ENCODE assay signal across 14 cellular contexts in the genomic region with DNA sequence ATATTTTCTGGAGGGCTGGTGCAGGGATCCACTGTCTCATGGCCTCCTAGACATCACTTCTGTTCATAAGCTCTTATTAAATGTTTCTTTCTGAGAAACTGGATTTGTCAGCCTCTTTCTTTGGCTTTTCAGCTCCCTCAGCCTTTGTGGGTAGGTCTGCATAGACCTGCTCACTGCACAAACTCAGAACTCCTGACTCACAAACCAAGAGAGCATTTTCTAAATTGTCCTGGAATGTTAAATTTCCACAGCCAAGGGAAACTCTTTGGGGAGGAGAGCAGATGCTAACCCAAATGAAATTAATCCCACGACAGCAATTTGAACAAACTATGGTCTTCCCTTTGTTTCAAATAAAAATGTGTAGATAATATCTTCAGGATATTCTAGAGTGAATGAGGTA. TPM values are rescaled to one million over a fixed set of nuclear protein-coding genes. Genes with fewer than 3 reads are reported as not detected.
DNase-seq lines count a peak whose midpoint lies in the region; ATAC-seq and TF ChIP-seq lines count a peak whose summit lies in the region.
"Had no signal": no experiment of that assay in that cellular context is flagged by ENCODE, and none has a peak within 500 bp of the region (broad histone marks: within the 10 kb centered on the region; RNA-seq: fewer than 3 reads in every experiment).

No MANE protein-coding gene starts in this region.

- H3K4me1 Mint-ChIP-seq in activated CD4-positive, alpha-beta T cell treated with anti-CD3 and anti-CD28 coated beads for 36 hours: peaks cover 55% of the 10 kb centered on the region
- peaks cover 50% of the 10 kb centered on the region for H3K4me1 Mint-ChIP-seq in activated CD8-positive, alpha-beta T cell treated with anti-CD3 and anti-CD28 coated beads for 36 hours (ENCODE audit: low read depth)
- H3K4me1 Mint-ChIP-seq in stimulated activated naive B cell treated with anti-CD40 and anti-IgM and Interleukin-4, amounts not matched to agents 10 μg/mL and 1 μg/mL and 100 μg/mL, for 72 hours: peaks cover 13 to 31% of the 10 kb centered on the region in 2 donors

- H3K27me3 Mint-ChIP-seq in activated CD4-positive, alpha-beta T cell treated with anti-CD3 and anti-CD28 coated beads for 36 hours: no peaks in the 10 kb centered on the region
- H3K27me3 Mint-ChIP-seq in activated CD8-positive, alpha-beta T cell treated with anti-CD3 and anti-CD28 coated beads for 36 hours: no peaks in the 10 kb centered on the region
- H3K27me3 Mint-ChIP-seq in stimulated activated naive B cell treated with anti-CD40 and anti-IgM and Interleukin-4, amounts not matched to agents 10 μg/mL and 1 μg/mL and 100 μg/mL, for 72 hours: no peaks in the 10 kb centered on the region

- H3K4me3 Mint-ChIP-seq in activated CD4-positive, alpha-beta T cell treated with anti-CD3 and anti-CD28 coated beads for 36 hours: peak overlapping the region; percentile 37
- H3K4me3 Mint-ChIP-seq in activated CD8-positive, alpha-beta T cell treated with anti-CD3 and anti-CD28 coated beads for 36 hours: peak overlapping the region; percentile 16
- no peak overlapping the region for H3K4me3 Mint-ChIP-seq in stimulated activated naive B cell treated with anti-CD40 and anti-IgM and Interleukin-4, amounts not matched to agents 10 μg/mL and 1 μg/mL and 100 μg/mL, for 72 hours

- POLR2A ChIA-PET in activated CD4-positive, alpha-beta T cell treated with anti-CD3 and anti-CD28 coated beads for 36 hours (lab: Charles Lee): interaction anchor here (0.6 to 2.4 kb wide), 4 partner anchors 19 to 36 kb away, joined by 3 to 15 read pairs (median 5); partner anchors contain the start of gene CERS5
- POLR2A ChIA-PET in activated CD8-positive, alpha-beta T cell treated with anti-CD3 and anti-CD28 coated beads for 36 hours (lab: Charles Lee): interaction anchor here (1.3 to 3.1 kb wide), 4 partner anchors 20 to 97 kb away, joined by 4 to 11 read pairs (median 8); partner anchors contain the start of genes CERS5 and LIMA1

- no peak for DNase-seq in activated CD4-positive, alpha-beta T cell treated with anti-CD3 and anti-CD28 coated beads for 36 hours
- DNase-seq in activated CD4-positive, alpha-beta T cell treated with anti-CD3 and anti-CD28 coated beads for 48 hours: no peak
- no peak for DNase-seq in activated CD8-positive, alpha-beta T cell treated with anti-CD3 and anti-CD28 coated beads for 36 hours
- DNase-seq in fibroblast of gingiva (ENCODE audit: low read depth): peak; percentile 62
- DNase-seq in stimulated activated naive B cell treated with anti-CD40 and anti-IgM and Interleukin-4, amounts not matched to agents 10 μg/mL and 1 μg/mL and 100 μg/mL, for 72 hours: no peak
- DNase-seq: central memory CD4-positive, alpha-beta T cell; DMS79 treated with DMSO at 0.1 percent for 48 hours; pancreas; uterus had no signal

- CTCF ChIA-PET in activated CD4-positive, alpha-beta T cell treated with anti-CD3 and anti-CD28 coated beads for 36 hours (lab: Charles Lee): interaction anchor here (1.2 to 4.8 kb wide), 4 partner anchors 11 to 75 kb away, joined by 3 to 38 read pairs (median 6); partner anchors contain the start of genes CERS5 and COX14
- CTCF ChIA-PET in activated CD8-positive, alpha-beta T cell treated with anti-CD3 and anti-CD28 coated beads for 36 hours (lab: Charles Lee): interaction anchor here (0.6 to 4.5 kb wide), 8 partner anchors 10 to 128 kb away, joined by 3 to 26 read pairs (median 6); partner anchors contain the start of gene COX14

- intact Hi-C loops in activated CD4-positive, alpha-beta T cell treated with anti-CD3 and anti-CD28 coated beads for 36 hours (cut with DNase I, micrococcal nuclease): loop anchor here (1.0 to 10.0 kb wide), 9 partner anchors 19 to 128 kb away; partner anchors contain the start of gene CERS5 (in 2 of the 2)
- intact Hi-C loops in activated CD8-positive, alpha-beta T cell treated with anti-CD3 and anti-CD28 coated beads for 36 hours (cut with micrococcal nuclease): loop anchor here (10.0 kb wide), 1 partner anchor 128 kb away; no protein-coding TSS in a partner anchor

- no peaks in the 10 kb centered on the region for H3K9me3 Mint-ChIP-seq in activated CD4-positive, alpha-beta T cell treated with anti-CD3 and anti-CD28 coated beads for 36 hours (ENCODE audit: low read depth)
- no peaks in the 10 kb centered on the region for H3K9me3 Mint-ChIP-seq in activated CD8-positive, alpha-beta T cell treated with anti-CD3 and anti-CD28 coated beads for 36 hours
- no peaks in the 10 kb centered on the region for H3K9me3 Mint-ChIP-seq in stimulated activated naive B cell treated with anti-CD40 and anti-IgM and Interleukin-4, amounts not matched to agents 10 μg/mL and 1 μg/mL and 100 μg/mL, for 72 hours

- no peak for TF ChIP-seq CTCF in activated CD8-positive, alpha-beta T cell treated with anti-CD3 and anti-CD28 coated beads for 36 hours (IDR thresholded peaks at IDR 0.05)

- H3K27ac Mint-ChIP-seq in activated CD4-positive, alpha-beta T cell treated with anti-CD3 and anti-CD28 coated beads for 36 hours: peak overlapping the region; percentile 87
- H3K27ac Mint-ChIP-seq in activated CD8-positive, alpha-beta T cell treated with anti-CD3 and anti-CD28 coated beads for 36 hours: peak overlapping the region; percentile 92
- peak overlapping the region; percentile 81 for H3K27ac Mint-ChIP-seq in stimulated activated naive B cell treated with anti-CD40 and anti-IgM and Interleukin-4, amounts not matched to agents 10 μg/mL and 1 μg/mL and 100 μg/mL, for 72 hours

- H3K36me3 Mint-ChIP-seq in activated CD4-positive, alpha-beta T cell treated with anti-CD3 and anti-CD28 coated beads for 36 hours (ENCODE audit: low read depth): peaks cover 29% of the 10 kb centered on the region
- peaks cover 22% of the 10 kb centered on the region for H3K36me3 Mint-ChIP-seq in activated CD8-positive, alpha-beta T cell treated with anti-CD3 and anti-CD28 coated beads for 36 hours (ENCODE audit: low read depth)
- H3K36me3 Mint-ChIP-seq in stimulated activated naive B cell treated with anti-CD40 and anti-IgM and Interleukin-4, amounts not matched to agents 10 μg/mL and 1 μg/mL and 100 μg/mL, for 72 hours: peaks cover 0 to 5% of the 10 kb centered on the region in 2 donors

- ATAC-seq in activated CD4-positive, alpha-beta T cell treated with anti-CD3 and anti-CD28 coated beads for 36 hours: peak; percentile 20
- ATAC-seq in activated CD8-positive, alpha-beta T cell treated with anti-CD3 and anti-CD28 coated beads for 36 hours: no peak
- ATAC-seq in stimulated activated naive B cell treated with anti-CD40 and anti-IgM and Interleukin-4, amounts not matched to agents 10 μg/mL and 1 μg/mL and 100 μg/mL, for 72 hours (replicated peaks): no peak
- ATAC-seq in HG02970 (IDR thresholded peaks at IDR 0.05; ENCODE audit: low FRiP score, unreplicated experiment) (no peak), GM18870 (IDR thresholded peaks at IDR 0.05; ENCODE audit: unreplicated experiment) (no peak), HG03565 (IDR thresholded peaks at IDR 0.05; ENCODE audit: unreplicated experiment) (no peak)
- ATAC-seq: K562, Right ventricle myocardium inferior had no signal

RNA-seq across cellular contexts. Expression of gene CERS5, which starts 19.5 kb away (rescaled TPM):
- 10 to 100 TPM; 49.4 to 64.4 TPM for total RNA-seq in activated CD4-positive, alpha-beta T cell treated with anti-CD3 and anti-CD28 coated beads for 36 hours
- total RNA-seq in activated CD8-positive, alpha-beta T cell treated with anti-CD3 and anti-CD28 coated beads for 36 hours: 10 to 100 TPM; 33.9 to 39.5 TPM

Comparison
In these comparisons a context has a peak if more than half of its experiments do, and no peak if none do; other contexts are left out.
1. H3K4me3 Mint-ChIP-seq: peak in activated CD4-positive, alpha-beta T cell treated with anti-CD3 and anti-CD28 coated beads for 36 hours (single experiment) and activated CD8-positive, alpha-beta T cell treated with anti-CD3 and anti-CD28 coated beads for 36 hours (single experiment); none in stimulated activated naive B cell treated with anti-CD40 and anti-IgM and Interleukin-4, amounts not matched to agents 10 μg/mL and 1 μg/mL and 100 μg/mL, for 72 hours (0 of 2).
2. Peak in every context shown above with its lines, with median percentiles within 50 percentile points of each other: H3K27ac Mint-ChIP-seq.